In the genomic region with DNA sequence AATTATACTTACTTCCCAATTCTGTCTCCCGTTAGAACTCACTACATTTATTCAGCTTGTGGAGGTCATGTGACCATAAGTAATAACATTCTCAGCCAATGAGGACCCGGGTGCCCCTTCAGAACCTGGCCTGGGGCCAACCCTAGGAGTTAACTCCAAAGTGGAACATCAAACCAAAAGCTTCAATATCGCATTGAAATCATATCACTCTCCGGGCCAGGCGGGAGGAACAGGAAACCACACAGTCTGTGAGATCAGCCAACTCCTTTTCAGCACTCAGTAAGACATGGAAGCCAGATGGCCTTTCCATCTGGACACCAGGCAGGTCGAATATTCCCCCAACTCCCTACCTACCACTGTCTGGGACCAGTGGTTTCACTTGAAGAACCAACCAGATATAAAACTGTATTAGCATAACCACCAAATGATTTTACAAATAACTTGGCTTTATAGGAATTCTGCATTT, we compare ENCODE assay signal across 8 cellular contexts. TPM values are rescaled to one million over a fixed set of nuclear protein-coding genes. Genes with fewer than 3 reads are reported as not detected.
DNase-seq lines count a peak whose midpoint lies in the region; ATAC-seq lines count a peak whose summit lies in the region.

No MANE protein-coding gene starts in this region.

- H3K9ac ChIP-seq in trophoblast cell (ENCODE audit: low read length): no peak overlapping the region

- peaks cover 18 to 26% of the 10 kb centered on the region in 2 experiments for H3K4me1 ChIP-seq in trophoblast cell (ENCODE audit: control insufficient read depth in 1 of 2, insufficient read depth in 2 of 2, low read length in 2 of 2)

- no peak overlapping the region for H3K4me3 ChIP-seq in trophoblast cell (ENCODE audit: low read depth, low read length)

- no peaks in the 10 kb centered on the region for H3K9me3 ChIP-seq in trophoblast cell (ENCODE audit: insufficient read depth, low read depth, low read length)

- DNase-seq in Daoy (ENCODE audit: low read depth) (peak; percentile 71), NCI-H524 treated with DMSO at 0.1 percent for 48 hours (lab: John Stamatoyannopoulos, UW) (peak; percentile 95), trophoblast cell (no peak), pons (ENCODE audit: low spot score) (no peak)
- DNase-seq in effector memory CD8-positive, alpha-beta T cell: no peak

- no peak overlapping the region for H2AK5ac ChIP-seq in trophoblast cell (ENCODE audit: low read length)

- peaks cover 47 to 48% of the 10 kb centered on the region in 2 donors for H3K4me1 Mint-ChIP-seq in effector memory CD8-positive, alpha-beta T cell (ENCODE audit: low read depth in 2 of 2)

- H3K79me2 ChIP-seq in trophoblast cell (ENCODE audit: control insufficient read depth, insufficient read depth, low read length, poor library complexity): peaks cover 42% of the 10 kb centered on the region

- H3K36me3 ChIP-seq in trophoblast cell (ENCODE audit: control insufficient read depth in 1 of 2, insufficient read depth in 2 of 2, low read length in 2 of 2): peaks cover 4 to 9% of the 10 kb centered on the region in 2 experiments

- H2AFZ ChIP-seq in trophoblast cell (ENCODE audit: insufficient read depth, low read length, poor library complexity): no peak overlapping the region

- H3K4ac ChIP-seq in trophoblast cell (ENCODE audit: low read depth, low read length): peak overlapping the region; percentile 86

- H3K4me3 Mint-ChIP-seq in effector memory CD8-positive, alpha-beta T cell: peak overlapping the region in 1 of 2 donors; percentile 53

- H4K91ac ChIP-seq in trophoblast cell (ENCODE audit: low read depth, low read length): no peak overlapping the region

- H4K12ac ChIP-seq in trophoblast cell (ENCODE audit: low read depth, low read length): no peak overlapping the region

- peaks cover 8% of the 10 kb centered on the region for H3K36me3 Mint-ChIP-seq in effector memory CD8-positive, alpha-beta T cell (ENCODE audit: insufficient read depth)

- H3K27ac Mint-ChIP-seq in effector memory CD8-positive, alpha-beta T cell: peak overlapping the region in 1 of 2 donors; percentile 76

- no peak overlapping the region for H2BK12ac ChIP-seq in trophoblast cell (ENCODE audit: low read length)

- H4K8ac ChIP-seq in trophoblast cell (ENCODE audit: low read depth, low read length): no peak overlapping the region

- H3K18ac ChIP-seq in trophoblast cell (ENCODE audit: low read length): peak overlapping the region; percentile 46

- H3K27me3 ChIP-seq in trophoblast cell (ENCODE audit: insufficient read depth, low read length): no peaks in the 10 kb centered on the region

- peak; percentile 26 for ATAC-seq in effector memory CD8-positive, alpha-beta T cell (replicated peaks)
- ATAC-seq in HG02588 (IDR thresholded peaks at IDR 0.05; ENCODE audit: unreplicated experiment) (no peak), HG03039 (IDR thresholded peaks at IDR 0.05; ENCODE audit: unreplicated experiment) (no peak), GM21619 (IDR thresholded peaks at IDR 0.05; ENCODE audit: unreplicated experiment) (no peak)

- no peak overlapping the region for H2BK5ac ChIP-seq in trophoblast cell (ENCODE audit: low read depth, low read length, poor library complexity)

- no peak overlapping the region for H3K14ac ChIP-seq in trophoblast cell (ENCODE audit: low read length)

- H3K23ac ChIP-seq in trophoblast cell (ENCODE audit: low read length): no peak overlapping the region

- H3K4me2 ChIP-seq in trophoblast cell (ENCODE audit: low read length): no peak overlapping the region

- no peaks in the 10 kb centered on the region for H3K27me3 Mint-ChIP-seq in effector memory CD8-positive, alpha-beta T cell

- no CpG with 5 or more reads among the region's 6 CpGs for WGBS in trophoblast cell (ENCODE audit: extremely low coverage, insufficient coverage, insufficient read length)

- no peak overlapping the region for H3K27ac ChIP-seq in trophoblast cell (ENCODE audit: low read depth, low read length)

- no peak overlapping the region for H2BK120ac ChIP-seq in trophoblast cell (ENCODE audit: insufficient read depth, low read length, poor library complexity)

- H3K9me3 Mint-ChIP-seq in effector memory CD8-positive, alpha-beta T cell: no peaks in the 10 kb centered on the region

- H3K79me1 ChIP-seq in trophoblast cell (ENCODE audit: low read length): peaks cover 13% of the 10 kb centered on the region

RNA-seq across cellular contexts. Expression of a gene that starts 5.5 kb away (rescaled TPM):
- total RNA-seq in Daoy (2014; rRNA removed; shearing (Covaris generic)): 9.0 and 9.1 TPM in 2 replicates
- polyA plus RNA-seq in trophoblast cell (2013): 134 and 136 TPM in 2 replicates

Comparison
In these comparisons a context has a peak if more than half of its experiments do, and no peak if none do; other contexts are left out.
1. DNase-seq: peak in Daoy (single experiment) and NCI-H524 treated with DMSO at 0.1 percent for 48 hours (single experiment); none in effector memory CD8-positive, alpha-beta T cell (0 of 3), trophoblast cell (0 of 2) and pons (single experiment).